In the genomic region with DNA sequence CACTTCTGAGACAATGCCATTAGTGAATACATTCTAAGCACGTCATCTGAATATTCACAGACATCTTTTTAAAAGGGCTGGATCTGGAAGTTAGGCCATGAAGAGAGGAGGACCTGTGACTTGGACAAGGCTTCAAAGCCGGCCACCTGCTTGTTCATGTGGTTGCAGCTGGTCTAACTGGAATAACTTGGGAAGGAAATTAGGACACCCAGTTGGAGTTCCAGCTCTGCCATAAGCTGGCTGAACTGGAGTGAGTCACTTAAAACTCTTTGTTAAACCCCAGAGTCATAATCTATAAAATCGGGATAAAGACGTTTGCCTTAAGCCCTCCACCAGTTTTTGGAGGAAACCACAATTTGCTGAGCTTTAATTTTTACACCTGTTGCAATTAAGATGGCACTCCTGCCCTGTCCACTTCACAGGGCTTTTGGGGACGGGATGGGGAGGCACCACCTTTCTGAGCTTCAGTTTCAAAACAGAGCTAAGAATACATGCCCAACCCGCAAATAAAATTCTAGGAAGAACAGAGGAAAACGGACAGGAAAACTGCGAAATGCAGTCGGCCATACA, we compare ENCODE assay signal across 8 cellular contexts. TPM values are rescaled to one million over a fixed set of nuclear protein-coding genes. Genes with fewer than 3 reads are reported as not detected.
DNase-seq lines count a peak whose midpoint lies in the region; ATAC-seq and TF ChIP-seq lines count a peak whose summit lies in the region.

No MANE protein-coding gene starts in this region.

- H3K4me3 ChIP-seq in BJ (ENCODE audit: low read depth, low read length), result peak overlapping the region; percentile 88
- peak overlapping the region; percentile 77 for H3K4me3 ChIP-seq in H7 (ENCODE audit: insufficient read depth, low read depth, low read length)
- peak overlapping the region; percentile 100 for H3K4me3 ChIP-seq in skeletal muscle satellite cell (ENCODE audit: low read length)

- H3K36me3 ChIP-seq in BJ (ENCODE audit: control insufficient read depth, insufficient read depth, low read length), result no peaks in the 10 kb centered on the region
- H3K36me3 ChIP-seq in H7 (replicated peaks; ENCODE audit: control insufficient read depth, insufficient read depth, low read length), result no peaks in the 10 kb centered on the region
- H3K36me3 ChIP-seq in skeletal muscle satellite cell (ENCODE audit: insufficient read depth, low read length), result no peaks in the 10 kb centered on the region

- H3K4me1 ChIP-seq in skeletal muscle satellite cell (ENCODE audit: control insufficient read depth, insufficient read depth, low read length), result peaks cover 6% of the 10 kb centered on the region

- ATAC-seq in T-helper 17 cell (no peak), HG02938 (IDR thresholded peaks at IDR 0.05; ENCODE audit: unreplicated experiment) (no peak)

- H3K27ac Mint-ChIP-seq in T-helper 17 cell, result peak overlapping the region; percentile 97
- no peak overlapping the region for H3K27ac Mint-ChIP-seq in glutamatergic neuron (ENCODE audit: unreplicated experiment)

- peak overlapping the region; percentile 84 for H3K4me2 ChIP-seq in skeletal muscle satellite cell (ENCODE audit: low read length)

- DNase-seq in BJ (ENCODE audit: low read depth) (no peak), H7 (no peak), T-helper 17 cell (no peak), glutamatergic neuron (no peak), OCI-M1 (lab: John Stamatoyannopoulos, UW) (no peak), NCI-H524 (lab: John Stamatoyannopoulos, UW) (no peak)

- POLR2A ChIA-PET in BJ (lab: Charles Lee), result interaction anchor here (0.6 kb wide), 1 partner anchor 261 kb away, joined by 3 read pairs; no protein-coding TSS in a partner anchor

- H3K4me3 Mint-ChIP-seq in T-helper 17 cell (peak overlapping the region; percentile 95), glutamatergic neuron (ENCODE audit: unreplicated experiment) (peak overlapping the region; percentile 85)

- H3K9me3 ChIP-seq in T-helper 17 cell (ENCODE audit: control insufficient read depth, low read length, poor library complexity, severe bottlenecking), result no peaks in the 10 kb centered on the region
- H3K9me3 ChIP-seq in skeletal muscle satellite cell (replicated peaks; ENCODE audit: low read length), result no peaks in the 10 kb centered on the region

- H3K27me3 ChIP-seq in BJ (ENCODE audit: control insufficient read depth, insufficient read depth, low read length), result no peaks in the 10 kb centered on the region
- H3K27me3 ChIP-seq in H7 (ENCODE audit: control insufficient read depth, insufficient read depth, low read length), result peaks cover 2% of the 10 kb centered on the region; the same call in 1 of the 2 replicates
- peaks cover 5% of the 10 kb centered on the region for H3K27me3 ChIP-seq in skeletal muscle satellite cell (ENCODE audit: control insufficient read depth, insufficient read depth, low read length)

- H3K36me3 Mint-ChIP-seq in T-helper 17 cell (ENCODE audit: low read depth) (peaks cover 5% of the 10 kb centered on the region), glutamatergic neuron (ENCODE audit: unreplicated experiment) (no peaks in the 10 kb centered on the region)

- H3K27me3 Mint-ChIP-seq in T-helper 17 cell (no peaks in the 10 kb centered on the region), glutamatergic neuron (ENCODE audit: unreplicated experiment) (peaks cover 8% of the 10 kb centered on the region)

- CTCF ChIA-PET in BJ (lab: Yijun Ruan, JAX), result interaction anchor here (1.1 to 1.9 kb wide), 3 partner anchors 10 to 440 kb away, joined by 3 to 8 read pairs (median 4); no protein-coding TSS in a partner anchor

- TF ChIP-seq CTCF in BJ (IDR thresholded peaks at IDR 0.05; ENCODE audit: insufficient read depth, low read depth, low read length) (no peak), glutamatergic neuron (IDR thresholded peaks at IDR 0.05; ENCODE audit: partially characterized antibody, unreplicated experiment) (no peak)

- H3K4me1 Mint-ChIP-seq in T-helper 17 cell, result peaks cover 24% of the 10 kb centered on the region
- peaks cover 2% of the 10 kb centered on the region for H3K4me1 Mint-ChIP-seq in glutamatergic neuron (ENCODE audit: low read depth, unreplicated experiment)

- H3K9ac ChIP-seq in skeletal muscle satellite cell (ENCODE audit: low read depth, low read length), result peak overlapping the region; percentile 98

- H3K9me3 Mint-ChIP-seq in glutamatergic neuron (ENCODE audit: unreplicated experiment), result peaks cover 6% of the 10 kb centered on the region

RNA-seq across cellular contexts. Expression of gene STX17, which starts 0.5 kb away (rescaled TPM):
- 6.9 and 13.2 TPM in 2 replicates for polyA plus RNA-seq in BJ (2011; rRNA removed)
- 10.4 and 10.8 TPM in 2 replicates for polyA minus RNA-seq in BJ (2011; rRNA and poly(A)+ RNA removed)
- total RNA-seq in H7 (2014; rRNA removed; shearing (Covaris generic)), result 9.3 and 14.8 TPM in 2 replicates
- 10 to 100 TPM; 27.1 to 33.2 TPM for total RNA-seq in T-helper 17 cell
- 14.1 TPM for total RNA-seq in glutamatergic neuron (ENCODE audit: unreplicated experiment)
- total RNA-seq in skeletal muscle satellite cell (2012; rRNA removed), result 10.3 and 22.3 TPM in 2 replicates
